19 cellular contexts compared by ENCODE assay signal in the genomic region with DNA sequence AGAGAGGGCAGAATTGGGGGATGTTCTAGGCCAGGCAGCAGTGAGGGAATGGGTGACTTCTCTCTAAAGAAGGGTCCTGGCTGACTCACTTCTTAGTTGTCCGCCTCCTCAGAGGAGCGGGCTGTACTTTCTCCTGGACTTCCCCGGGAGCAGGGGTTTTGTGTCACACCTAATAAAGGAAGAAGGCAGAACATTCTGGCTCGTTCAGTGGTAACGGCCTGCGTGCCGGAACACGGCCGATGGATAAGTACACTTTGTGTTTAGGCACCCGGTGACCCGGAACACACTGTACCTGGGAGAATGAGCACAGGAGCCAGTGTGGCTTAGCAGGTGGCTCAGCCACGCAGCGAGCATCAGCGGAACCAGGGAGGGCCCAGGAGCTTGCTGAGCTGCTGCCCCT.
"Had no signal": no experiment of that assay in that cellular context is flagged by ENCODE, and none has a peak within 500 bp of the region (broad histone marks: within the 10 kb centered on the region; RNA-seq: fewer than 3 reads in every experiment).

No MANE protein-coding gene starts in this region.

- H3K4me3 ChIP-seq: gastroesophageal sphincter, heart right ventricle, mucosa of descending colon, right atrium auricular region, skin epidermis had no signal

- H3K9me3 Mint-ChIP-seq: activated CD4-positive, alpha-beta T cell treated with anti-CD3 and anti-CD28 coated beads, Interleukin-2, amount 10 ng/mL, durations not matched to agents 24 days and 14 days; activated naive CD8-positive, alpha-beta T cell treated with anti-CD3 and anti-CD28 coated beads, Interleukin-2, amount 10 ng/mL, durations not matched to agents 7 days and 5 days; activated T-helper 1 cell treated with anti-CD3 and anti-CD28 coated beads, Interleukin-12 subunit alpha, Interleukin-12 subunit beta, Interleukin-2, Interleukin-4 antibody, amounts not matched to agents 30 ng/mL and 10 ng/mL and 1 ng/mL, durations not matched to agents 14 hours and 24 hours and 36 hours; naive thymus-derived CD4-positive, alpha-beta T cell; T-helper 2 cell treated with Interferon-gamma antibody and Interleukin-4, amounts not matched to agents 5 μg/mL and 100 μg/mL, for 36 hours; type B pancreatic cell had no signal

- H3K36me3 ChIP-seq: gastroesophageal sphincter, heart right ventricle, right atrium auricular region had no signal

- H3K27ac ChIP-seq: gastroesophageal sphincter, heart right ventricle, right atrium auricular region, skin epidermis had no signal

- H3K9me3 ChIP-seq: gastroesophageal sphincter, heart right ventricle, mucosa of descending colon, right atrium auricular region had no signal

- H3K4me1 ChIP-seq: gastroesophageal sphincter, right atrium auricular region had no signal

- DNase-seq: activated CD4-positive, alpha-beta T cell treated with anti-CD3 and anti-CD28 coated beads, Interleukin-2, amount 10 ng/mL, durations not matched to agents 24 days and 14 days; activated CD4-positive, CD25-positive, alpha-beta regulatory T cell; activated CD8-positive, alpha-beta memory T cell treated with anti-CD3 and anti-CD28 coated beads for 24 hours; activated naive CD8-positive, alpha-beta T cell treated with anti-CD3 and anti-CD28 coated beads, Interleukin-2, amount 10 ng/mL, durations not matched to agents 7 days and 5 days; anterior cingulate cortex; dermis blood vessel endothelial cell; erythroblast; heart right ventricle; mucosa of descending colon; naive thymus-derived CD4-positive, alpha-beta T cell; nucleus accumbens; stimulated activated naive CD8-positive, alpha-beta T cell treated with anti-CD3 and anti-CD28 coated beads, Interleukin-15, Interleukin-2, amounts not matched to agents 100 U/mL and 50 U/mL, for 24 hours had no signal

- H3K4me3 Mint-ChIP-seq: activated CD4-positive, alpha-beta T cell treated with anti-CD3 and anti-CD28 coated beads, Interleukin-2, amount 10 ng/mL, durations not matched to agents 24 days and 14 days; activated naive CD8-positive, alpha-beta T cell treated with anti-CD3 and anti-CD28 coated beads, Interleukin-2, amount 10 ng/mL, durations not matched to agents 7 days and 5 days; activated T-helper 1 cell treated with anti-CD3 and anti-CD28 coated beads, Interleukin-12 subunit alpha, Interleukin-12 subunit beta, Interleukin-2, Interleukin-4 antibody, amounts not matched to agents 30 ng/mL and 10 ng/mL and 1 ng/mL, durations not matched to agents 14 hours and 24 hours and 36 hours; naive thymus-derived CD4-positive, alpha-beta T cell; T-helper 2 cell treated with Interferon-gamma antibody and Interleukin-4, amounts not matched to agents 5 μg/mL and 100 μg/mL, for 36 hours; type B pancreatic cell had no signal

- H3K27me3 ChIP-seq: right atrium auricular region had no signal

- ATAC-seq: gastroesophageal sphincter; heart right ventricle; left lobe of liver; mucosa of descending colon; naive thymus-derived CD4-positive, alpha-beta T cell; stimulated activated naive CD8-positive, alpha-beta T cell treated with anti-CD3 and anti-CD28 coated beads, Interleukin-15, Interleukin-2, amounts not matched to agents 100 U/mL and 50 U/mL, for 24 hours had no signal

- H3K4me1 Mint-ChIP-seq: activated CD4-positive, alpha-beta T cell treated with anti-CD3 and anti-CD28 coated beads, Interleukin-2, amount 10 ng/mL, durations not matched to agents 24 days and 14 days; activated naive CD8-positive, alpha-beta T cell treated with anti-CD3 and anti-CD28 coated beads, Interleukin-2, amount 10 ng/mL, durations not matched to agents 7 days and 5 days had no signal

- H3K36me3 Mint-ChIP-seq: activated naive CD8-positive, alpha-beta T cell treated with anti-CD3 and anti-CD28 coated beads, Interleukin-2, amount 10 ng/mL, durations not matched to agents 7 days and 5 days; naive thymus-derived CD4-positive, alpha-beta T cell; type B pancreatic cell had no signal

- H3K27ac Mint-ChIP-seq: activated CD4-positive, alpha-beta T cell treated with anti-CD3 and anti-CD28 coated beads, Interleukin-2, amount 10 ng/mL, durations not matched to agents 24 days and 14 days; activated naive CD8-positive, alpha-beta T cell treated with anti-CD3 and anti-CD28 coated beads, Interleukin-2, amount 10 ng/mL, durations not matched to agents 7 days and 5 days; activated T-helper 1 cell treated with anti-CD3 and anti-CD28 coated beads, Interleukin-12 subunit alpha, Interleukin-12 subunit beta, Interleukin-2, Interleukin-4 antibody, amounts not matched to agents 30 ng/mL and 10 ng/mL and 1 ng/mL, durations not matched to agents 14 hours and 24 hours and 36 hours; T-helper 2 cell treated with Interferon-gamma antibody and Interleukin-4, amounts not matched to agents 5 μg/mL and 100 μg/mL, for 36 hours; type B pancreatic cell had no signal
